In the genomic region with DNA sequence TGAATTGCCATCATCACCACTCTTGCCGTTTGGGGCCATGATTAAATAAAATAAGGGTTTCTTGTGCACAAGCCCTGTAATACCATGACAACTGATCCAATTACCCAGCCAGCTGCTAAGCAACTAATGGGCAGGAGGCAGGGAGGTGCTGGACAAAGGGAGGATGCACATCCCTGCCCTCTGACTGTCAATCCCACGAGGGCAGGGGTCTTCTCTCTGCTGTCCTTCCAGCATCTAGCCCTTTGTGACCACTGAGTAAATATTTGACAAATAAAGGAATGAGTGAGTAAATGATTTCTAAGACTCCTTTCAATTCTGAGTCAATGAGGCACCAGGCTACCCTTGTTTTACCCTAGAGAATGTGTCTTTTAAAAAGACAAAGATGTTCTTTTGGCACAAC, we compare ENCODE assay signal across 21 cellular contexts.
DNase-seq lines count a peak whose midpoint lies in the region; ATAC-seq and TF ChIP-seq lines count a peak whose summit lies in the region.
"Had no signal": no experiment of that assay in that cellular context is flagged by ENCODE, and none has a peak within 500 bp of the region (broad histone marks: within the 10 kb centered on the region; RNA-seq: fewer than 3 reads in every experiment).

No MANE protein-coding gene starts in this region.

- TF ChIP-seq EP300 in esophagus muscularis mucosa (IDR thresholded peaks at IDR 0.05), result no peak

- H3K36me3 ChIP-seq in esophagus muscularis mucosa (no peaks in the 10 kb centered on the region), vagina (no peaks in the 10 kb centered on the region)
- H3K36me3 ChIP-seq: BLaER1 treated with 17β-estradiol and CSF1 and Interleukin-3, amounts not matched to agents 10 nM and 100 nM; heart right ventricle; lower lobe of right lung; sigmoid colon; upper lobe of right lung had no signal

- TF ChIP-seq CTCF in natural killer cell (IDR thresholded peaks at IDR 0.05), result no peak
- TF ChIP-seq CTCF in esophagus muscularis mucosa (IDR thresholded peaks at IDR 0.05), result no peak
- TF ChIP-seq CTCF in vagina (IDR thresholded peaks at IDR 0.05), result no peak

- peak; percentile 5 to 24 for DNase-seq in NCI-H524 (lab: John Stamatoyannopoulos, UW)
- DNase-seq in NCI-H524 treated with DMSO at 0.1 percent for 48 hours (lab: John Stamatoyannopoulos, UW), result no peak
- DNase-seq in natural killer cell treated with Interleukin-12 subunit alpha and Interleukin-12 subunit beta and Interleukin-15 and Interleukin-18, amount 100 ng/mL, for 72 hours (ENCODE audit: low spot score), result no peak
- no peak for DNase-seq in natural killer cell
- peak; percentile 57 for DNase-seq in esophagus muscularis mucosa (ENCODE audit: extremely low spot score)
- peak; percentile 37 to 75 for DNase-seq in vagina (ENCODE audit: extremely low spot score in 2 of 2)
- DNase-seq: 8988T; heart right ventricle; immature natural killer cell; KBM-7; lower lobe of right lung; NCI-H2081; occipital lobe; SHP77; sigmoid colon; stimulated activated naive CD8-positive, alpha-beta T cell treated with anti-CD3 and anti-CD28 coated beads, Interleukin-15, Interleukin-2, amounts not matched to agents 100 U/mL and 50 U/mL, for 24 hours; T-helper 17 cell; upper lobe of right lung had no signal

- no peak overlapping the region for H3K4me3 ChIP-seq in esophagus muscularis mucosa
- H3K4me3 ChIP-seq in vagina, result no peak overlapping the region
- H3K4me3 ChIP-seq: BLaER1 treated with 17β-estradiol and CSF1 and Interleukin-3, amounts not matched to agents 10 nM and 100 nM; heart right ventricle; lower lobe of right lung; sigmoid colon; upper lobe of right lung had no signal

- H3K27me3 ChIP-seq in esophagus muscularis mucosa (peaks cover 0 to 13% (median 0%) of the 10 kb centered on the region in 4 donors), vagina (no peaks in the 10 kb centered on the region)
- H3K27me3 ChIP-seq: BLaER1 treated with 17β-estradiol and CSF1 and Interleukin-3, amounts not matched to agents 10 nM and 100 nM; sigmoid colon; upper lobe of right lung had no signal

- H3K27ac Mint-ChIP-seq in natural killer cell treated with Interleukin-12 subunit alpha and Interleukin-12 subunit beta and Interleukin-15 and Interleukin-18, amount 100 ng/mL, for 72 hours, result peak overlapping the region; percentile 47 to 80
- no peak overlapping the region for H3K27ac Mint-ChIP-seq in natural killer cell
- H3K27ac Mint-ChIP-seq: immature natural killer cell, T-helper 17 cell had no signal

- H3K36me3 Mint-ChIP-seq in natural killer cell treated with Interleukin-12 subunit alpha and Interleukin-12 subunit beta and Interleukin-15 and Interleukin-18, amount 100 ng/mL, for 72 hours, result no peaks in the 10 kb centered on the region
- no peaks in the 10 kb centered on the region for H3K36me3 Mint-ChIP-seq in natural killer cell
- H3K36me3 Mint-ChIP-seq: immature natural killer cell had no signal

- TF ChIP-seq POLR2A in esophagus muscularis mucosa (IDR thresholded peaks at IDR 0.05; ENCODE audit: low read depth) (no peak), vagina (IDR thresholded peaks at IDR 0.05) (no peak)

- H3K4me1 Mint-ChIP-seq in natural killer cell treated with Interleukin-12 subunit alpha and Interleukin-12 subunit beta and Interleukin-15 and Interleukin-18, amount 100 ng/mL, for 72 hours (ENCODE audit: low read depth in 2 of 2), result peaks cover 14% of the 10 kb centered on the region in 2 donors
- peaks cover 7 to 8% of the 10 kb centered on the region in 2 donors for H3K4me1 Mint-ChIP-seq in natural killer cell

- 57% methylated on average over 2 of the region's 2 CpGs for WGBS in esophagus muscularis mucosa

- no peaks in the 10 kb centered on the region for H3K4me1 ChIP-seq in esophagus muscularis mucosa
- peaks cover 1% of the 10 kb centered on the region for H3K4me1 ChIP-seq in vagina
- H3K4me1 ChIP-seq: lower lobe of right lung, sigmoid colon, upper lobe of right lung had no signal

- H3K9me3 Mint-ChIP-seq in natural killer cell treated with Interleukin-12 subunit alpha and Interleukin-12 subunit beta and Interleukin-15 and Interleukin-18, amount 100 ng/mL, for 72 hours, result no peaks in the 10 kb centered on the region
- H3K9me3 Mint-ChIP-seq in natural killer cell, result no peaks in the 10 kb centered on the region
- H3K9me3 Mint-ChIP-seq: immature natural killer cell had no signal

- no peak for ATAC-seq in natural killer cell treated with Interleukin-12 subunit alpha and Interleukin-12 subunit beta and Interleukin-15 and Interleukin-18, amount 100 ng/mL, for 72 hours
- ATAC-seq in natural killer cell (no peak), HG02852 (IDR thresholded peaks at IDR 0.05; ENCODE audit: unreplicated experiment) (no peak), HG03342 (IDR thresholded peaks at IDR 0.05; ENCODE audit: unreplicated experiment) (no peak)
- ATAC-seq: heart right ventricle, lower lobe of right lung, T-helper 17 cell, upper lobe of right lung had no signal

- H3K9me3 ChIP-seq in esophagus muscularis mucosa (no peaks in the 10 kb centered on the region), vagina (no peaks in the 10 kb centered on the region)
- H3K9me3 ChIP-seq: heart right ventricle, lower lobe of right lung, sigmoid colon, upper lobe of right lung had no signal

- peaks cover 15 to 21% of the 10 kb centered on the region in 2 donors for H3K27me3 Mint-ChIP-seq in natural killer cell treated with Interleukin-12 subunit alpha and Interleukin-12 subunit beta and Interleukin-15 and Interleukin-18, amount 100 ng/mL, for 72 hours
- peaks cover 30 to 36% of the 10 kb centered on the region in 2 donors for H3K27me3 Mint-ChIP-seq in natural killer cell (ENCODE audit: low read depth in 2 of 2)

- no peak overlapping the region for H3K27ac ChIP-seq in esophagus muscularis mucosa (replicated peaks in 1 of 4)
- H3K27ac ChIP-seq in vagina, result no peak overlapping the region
- H3K27ac ChIP-seq: BLaER1 treated with 17β-estradiol and CSF1 and Interleukin-3, amounts not matched to agents 10 nM and 100 nM; heart right ventricle; lower lobe of right lung; sigmoid colon; upper lobe of right lung had no signal

- intact Hi-C loops in natural killer cell (cut with micrococcal nuclease) (no loop called here), esophagus muscularis mucosa (cut with DNase I) (no loop called here), vagina (cut with DNase I) (no loop called here)

- peak overlapping the region; percentile 32 for H3K4me3 Mint-ChIP-seq in natural killer cell treated with Interleukin-12 subunit alpha and Interleukin-12 subunit beta and Interleukin-15 and Interleukin-18, amount 100 ng/mL, for 72 hours
- H3K4me3 Mint-ChIP-seq in natural killer cell, result no peak overlapping the region

Comparison
In these comparisons a context has a peak if more than half of its experiments do, and no peak if none do; other contexts are left out.
1. DNase-seq: peak in NCI-H524 (2 of 2), esophagus muscularis mucosa (single experiment) and vagina (2 of 2); none in NCI-H524 treated with DMSO at 0.1 percent for 48 hours (single experiment), natural killer cell treated with Interleukin-12 subunit alpha and Interleukin-12 subunit beta and Interleukin-15 and Interleukin-18, amount 100 ng/mL, for 72 hours (single experiment) and natural killer cell (single experiment).
2. H3K27ac Mint-ChIP-seq: peak in natural killer cell treated with Interleukin-12 subunit alpha and Interleukin-12 subunit beta and Interleukin-15 and Interleukin-18, amount 100 ng/mL, for 72 hours (2 of 2); none in natural killer cell (0 of 2).